Comparison of ENCODE assay signal across 30 cellular contexts in the genomic region with DNA sequence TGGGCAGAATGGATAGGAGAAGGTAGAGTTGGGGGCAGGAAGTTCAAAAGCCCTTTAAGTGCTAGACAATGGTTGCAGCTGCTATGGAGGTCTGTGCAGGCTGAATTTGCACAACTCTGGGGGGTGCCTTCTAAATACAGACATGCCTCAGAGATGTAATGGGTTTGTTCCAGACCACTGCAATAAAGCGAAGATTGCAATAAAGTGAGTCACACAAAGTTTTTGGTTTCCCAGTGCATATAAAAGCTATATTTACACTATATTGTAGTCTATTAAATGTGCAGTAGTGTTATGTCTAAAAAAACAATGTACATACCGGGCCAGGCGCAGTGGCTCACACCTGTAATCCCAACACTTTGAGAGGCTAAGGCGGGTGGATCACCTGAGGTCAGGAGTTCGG.
DNase-seq lines count a peak whose midpoint lies in the region; ATAC-seq and TF ChIP-seq lines count a peak whose summit lies in the region.
"Had no signal": no experiment of that assay in that cellular context is flagged by ENCODE, and none has a peak within 500 bp of the region (broad histone marks: within the 10 kb centered on the region; RNA-seq: fewer than 3 reads in every experiment).

No MANE protein-coding gene starts in this region.

- H3K9me3 Mint-ChIP-seq in activated CD8-positive, alpha-beta memory T cell treated with anti-CD3 and anti-CD28 coated beads, Interleukin-2, amount 10 ng/mL, durations not matched to agents 7 days and 5 days (ENCODE audit: low read depth), result peaks cover 8% of the 10 kb centered on the region

- H3K4me1 Mint-ChIP-seq in activated CD8-positive, alpha-beta memory T cell treated with anti-CD3 and anti-CD28 coated beads, Interleukin-2, amount 10 ng/mL, durations not matched to agents 7 days and 5 days, result no peaks in the 10 kb centered on the region
- H3K4me1 Mint-ChIP-seq: CD4-positive, CD25-positive, alpha-beta regulatory T cell; central memory CD8-positive, alpha-beta T cell; stimulated activated naive B cell treated with anti-CD40 and anti-IgM and Interleukin-4, amounts not matched to agents 10 μg/mL and 1 μg/mL and 100 μg/mL, for 72 hours; T-helper 17 cell had no signal

- H4K20me1 ChIP-seq in IMR-90 (ENCODE audit: insufficient read depth, low read length), result no peaks in the 10 kb centered on the region

- H2BK120ac ChIP-seq in IMR-90 (ENCODE audit: low read depth, low read length), result peak overlapping the region; percentile 93

- no peaks in the 10 kb centered on the region for H3K36me3 Mint-ChIP-seq in activated CD8-positive, alpha-beta memory T cell treated with anti-CD3 and anti-CD28 coated beads, Interleukin-2, amount 10 ng/mL, durations not matched to agents 7 days and 5 days
- H3K36me3 Mint-ChIP-seq: CD4-positive, CD25-positive, alpha-beta regulatory T cell; stimulated activated naive B cell treated with anti-CD40 and anti-IgM and Interleukin-4, amounts not matched to agents 10 μg/mL and 1 μg/mL and 100 μg/mL, for 72 hours had no signal

- WGBS in IMR-90 (ENCODE audit: extremely low coverage in 2 of 2, insufficient read length in 1 of 2), 2 experiments, result no CpG with 5 or more reads among the region's 5 CpGs

- in situ Hi-C loops in IMR-90 (cut with MboI; ENCODE audit: low sequenced_read_pairs), result no loop called here

- TF ChIP-seq POLR2A in IMR-90 (IDR thresholded peaks at IDR 0.05; ENCODE audit: low read depth, low read length), result no peak

- CTCF ChIA-PET in IMR-90 (lab: Yijun Ruan, JAX), result no interaction called here
- CTCF ChIA-PET in activated CD8-positive, alpha-beta memory T cell treated with anti-CD3 and anti-CD28 coated beads, Interleukin-2, amount 10 ng/mL, durations not matched to agents 7 days and 5 days (lab: Charles Lee), result no interaction called here

- H3K9me1 ChIP-seq in IMR-90 (ENCODE audit: insufficient read depth, low read length), result peaks cover 9% of the 10 kb centered on the region; the same call in 1 of the 2 replicates

- H3K4me2 ChIP-seq in IMR-90 (ENCODE audit: low read depth, low read length), result peak overlapping the region; percentile 14; the same call in 1 of the 2 replicates
- H3K4me2 ChIP-seq: KMS-11 had no signal

- H4K5ac ChIP-seq in IMR-90 (ENCODE audit: low read depth, low read length), result peak overlapping the region; percentile 52; the same call in 1 of the 2 replicates

- H4K91ac ChIP-seq in IMR-90 (ENCODE audit: insufficient read depth, low read depth, low read length), result peak overlapping the region; percentile 60

- peak overlapping the region; percentile 8; the same call in 1 of the 2 replicates for H3K56ac ChIP-seq in IMR-90 (ENCODE audit: extremely low read depth, insufficient read depth, low read length)

- H3K18ac ChIP-seq in IMR-90 (ENCODE audit: low read depth, low read length), result peak overlapping the region; percentile 42; the same call in 1 of the 2 replicates

- no peaks in the 10 kb centered on the region for H3K36me3 ChIP-seq in IMR-90 (ENCODE audit: control insufficient read depth, insufficient read depth, low read length)
- H3K36me3 ChIP-seq: esophagus muscularis mucosa, left ventricle myocardium inferior had no signal

- no peak overlapping the region for H3K27ac ChIP-seq in IMR-90 (ENCODE audit: insufficient read depth, low read length)
- H3K27ac ChIP-seq: esophagus muscularis mucosa, HL-60, KMS-11, left ventricle myocardium inferior had no signal

- no peak for TF ChIP-seq CTCF in AG10803 (conservative IDR thresholded peaks at IDR 0.05; ENCODE audit: low read length)
- no peak for TF ChIP-seq CTCF in IMR-90 (conservative IDR thresholded peaks at IDR 0.05; ENCODE audit: low read depth, low read length)
- no peak for TF ChIP-seq CTCF in choroid plexus epithelial cell (conservative IDR thresholded peaks at IDR 0.05; ENCODE audit: low read depth, low read length)

- dilution Hi-C loops in IMR-90 (cut with HindIII; ENCODE audit: low sequenced_read_pairs, unreplicated experiment), result no loop called here

- no peak overlapping the region for H3K14ac ChIP-seq in IMR-90 (replicated peaks; ENCODE audit: low read depth, low read length)

- H2AFZ ChIP-seq in IMR-90 (replicated peaks; ENCODE audit: low read length, poor library complexity), result peak overlapping the region; percentile 0

- no peak overlapping the region for H3K4me3 Mint-ChIP-seq in activated CD8-positive, alpha-beta memory T cell treated with anti-CD3 and anti-CD28 coated beads, Interleukin-2, amount 10 ng/mL, durations not matched to agents 7 days and 5 days
- H3K4me3 Mint-ChIP-seq: activated T-cell treated with anti-CD3 and anti-CD28 coated beads, Interleukin-2, amount 50 U/mL, for 4 hours; CD4-positive, CD25-positive, alpha-beta regulatory T cell; central memory CD8-positive, alpha-beta T cell; stimulated activated naive B cell treated with anti-CD40 and anti-IgM and Interleukin-4, amounts not matched to agents 10 μg/mL and 1 μg/mL and 100 μg/mL, for 72 hours; T-helper 17 cell had no signal

- H2BK15ac ChIP-seq in IMR-90 (ENCODE audit: low read depth, low read length), result peak overlapping the region; percentile 83; the same call in 1 of the 3 replicates

- POLR2A ChIA-PET in IMR-90 (lab: Charles Lee; ENCODE audit: unreplicated experiment), result no interaction called here

- H3K27ac Mint-ChIP-seq in activated CD8-positive, alpha-beta memory T cell treated with anti-CD3 and anti-CD28 coated beads, Interleukin-2, amount 10 ng/mL, durations not matched to agents 7 days and 5 days, result no peak overlapping the region
- H3K27ac Mint-ChIP-seq: CD4-positive, CD25-positive, alpha-beta regulatory T cell; stimulated activated naive B cell treated with anti-CD40 and anti-IgM and Interleukin-4, amounts not matched to agents 10 μg/mL and 1 μg/mL and 100 μg/mL, for 72 hours; T-helper 17 cell had no signal

- no peak overlapping the region for H2AK9ac ChIP-seq in IMR-90 (replicated peaks; ENCODE audit: low read depth, low read length, poor library complexity)

- H3K4me3 ChIP-seq in AG10803 (ENCODE audit: low read length) (no peak overlapping the region), IMR-90 (ENCODE audit: insufficient read depth, low read depth, low read length) (no peak overlapping the region), choroid plexus epithelial cell (ENCODE audit: low read depth, low read length) (no peak overlapping the region)
- H3K4me3 ChIP-seq: esophagus muscularis mucosa, left ventricle myocardium inferior had no signal

- peak overlapping the region; percentile 96 for H2BK20ac ChIP-seq in IMR-90 (ENCODE audit: low read depth, low read length)

- no peak overlapping the region for H3K9ac ChIP-seq in IMR-90 (ENCODE audit: low read depth, low read length)
- H3K9ac ChIP-seq: KMS-11 had no signal

- peak overlapping the region; percentile 95; the same call in 1 of the 2 replicates for H2AK5ac ChIP-seq in IMR-90 (ENCODE audit: low read depth, low read length)

- H3K4me1 ChIP-seq in IMR-90 (ENCODE audit: control insufficient read depth, insufficient read depth, low read length), result peaks cover 7% of the 10 kb centered on the region
- H3K4me1 ChIP-seq: esophagus muscularis mucosa, left ventricle myocardium inferior had no signal

- no peak overlapping the region for H3K23ac ChIP-seq in IMR-90 (ENCODE audit: low read depth, low read length)

- DNase-seq in AG10803 (ENCODE audit: low read depth) (peak; percentile 56), IMR-90 (peak; percentile 81), choroid plexus epithelial cell (ENCODE audit: low read depth) (peak; percentile 54), left colon (peak; percentile 25 to 37), Right ventricle myocardium superior (no peak), NCI-H82 (lab: John Stamatoyannopoulos, UW) (no peak)
- DNase-seq in activated CD8-positive, alpha-beta memory T cell treated with anti-CD3 and anti-CD28 coated beads, Interleukin-2, amount 10 ng/mL, durations not matched to agents 7 days and 5 days, result no peak
- DNase-seq: 8988T; activated CD4-positive, alpha-beta T cell treated with anti-CD3 and anti-CD28 coated beads, Interleukin-2, amount 50 U/mL, for 1 hour; activated CD4-positive, CD25-positive, alpha-beta regulatory T cell; activated gamma-delta T cell treated with Interleukin-2 at 50 U/mL for 16 hours; activated T-cell treated with anti-CD3 and anti-CD28 coated beads, Interleukin-2, amount 50 U/mL, for 4 hours; CD4-positive, CD25-positive, alpha-beta regulatory T cell; DMS79 treated with DMSO at 0.1 percent for 48 hours; islet precursor cell; left ventricle myocardium inferior; NCI-H1417; NCI-H2029 treated with DMSO at 0.1 percent for 48 hours; NCI-H524; PC-3; stimulated activated naive B cell treated with anti-CD40 and anti-IgM and Interleukin-4, amounts not matched to agents 10 μg/mL and 1 μg/mL and 100 μg/mL, for 72 hours; substantia nigra; T-helper 17 cell; trophoblast cell had no signal

- H3K9me3 ChIP-seq in IMR-90 (ENCODE audit: control insufficient read depth, insufficient read depth, low read length), result no peaks in the 10 kb centered on the region
- H3K9me3 ChIP-seq: esophagus muscularis mucosa, left ventricle myocardium inferior had no signal

- ATAC-seq in IMR-90 (ENCODE audit: low read depth), result peak; percentile 74
- peak; percentile 77 for ATAC-seq in left colon
- no peak for ATAC-seq in Right ventricle myocardium superior (ENCODE audit: poor library complexity)
- ATAC-seq in activated CD8-positive, alpha-beta memory T cell treated with anti-CD3 and anti-CD28 coated beads, Interleukin-2, amount 10 ng/mL, durations not matched to agents 7 days and 5 days, result no peak
- no peak for ATAC-seq in HG02759 (IDR thresholded peaks at IDR 0.05; ENCODE audit: unreplicated experiment)
- ATAC-seq: activated T-cell treated with anti-CD3 and anti-CD28 coated beads, Interleukin-2, amount 50 U/mL, for 4 hours; PC-3; Right ventricle myocardium inferior; stimulated activated naive B cell treated with anti-CD40 and anti-IgM and Interleukin-4, amounts not matched to agents 10 μg/mL and 1 μg/mL and 100 μg/mL, for 72 hours; T-helper 17 cell had no signal

- peak overlapping the region; percentile 27 to 79; a peak in 2 of 4 replicates for H4K8ac ChIP-seq in IMR-90 (ENCODE audit: low read depth in 2 of 2, low read length in 2 of 2)

- H3K4ac ChIP-seq in IMR-90 (ENCODE audit: low read depth, low read length), result peak overlapping the region; percentile 88

- intact Hi-C loops in IMR-90 (cut with micrococcal nuclease) (no loop called here), left colon (cut with DNase I, micrococcal nuclease) (no loop called here), Right ventricle myocardium superior (cut with DNase I) (no loop called here)

- no TSS peak for BruUV-seq in IMR-90 (replicated peaks; lab: Mats Ljungman, UMichigan)

- H3K79me1 ChIP-seq in IMR-90 (ENCODE audit: low read depth in 1 of 2, low read length in 2 of 2), result no peaks in the 10 kb centered on the region; a peak in 1 of 4 replicates

- no peaks in the 10 kb centered on the region for H3K27me3 ChIP-seq in IMR-90 (ENCODE audit: control insufficient read depth, insufficient read depth, low read length)
- H3K27me3 ChIP-seq: esophagus muscularis mucosa had no signal

- H2BK5ac ChIP-seq in IMR-90 (ENCODE audit: low read depth, low read length, poor library complexity, severe bottlenecking), result peak overlapping the region; percentile 43

- H3K27me3 Mint-ChIP-seq in activated CD8-positive, alpha-beta memory T cell treated with anti-CD3 and anti-CD28 coated beads, Interleukin-2, amount 10 ng/mL, durations not matched to agents 7 days and 5 days, result no peaks in the 10 kb centered on the region
- H3K27me3 Mint-ChIP-seq: central memory CD8-positive, alpha-beta T cell; T-helper 17 cell had no signal

- no peak; the same call in 1 of the 2 replicates for TF ChIP-seq RAD21 in IMR-90 (IDR thresholded peaks at IDR 0.05; ENCODE audit: low read length)

Comparison
In these comparisons a context has a peak if more than half of its experiments do, and no peak if none do; other contexts are left out.
1. DNase-seq: peak in AG10803 (single experiment), IMR-90 (single experiment), choroid plexus epithelial cell (single experiment) and left colon (2 of 2); none in Right ventricle myocardium superior (single experiment), activated CD8-positive, alpha-beta memory T cell treated with anti-CD3 and anti-CD28 coated beads, Interleukin-2, amount 10 ng/mL, durations not matched to agents 7 days and 5 days (single experiment) and NCI-H82 (single experiment).
2. ATAC-seq: peak in IMR-90 (single experiment) and left colon (single experiment); none in Right ventricle myocardium superior (single experiment), activated CD8-positive, alpha-beta memory T cell treated with anti-CD3 and anti-CD28 coated beads, Interleukin-2, amount 10 ng/mL, durations not matched to agents 7 days and 5 days (single experiment) and HG02759 (single experiment).